Comparison of ENCODE assay signal across 8 cellular contexts in the genomic region with DNA sequence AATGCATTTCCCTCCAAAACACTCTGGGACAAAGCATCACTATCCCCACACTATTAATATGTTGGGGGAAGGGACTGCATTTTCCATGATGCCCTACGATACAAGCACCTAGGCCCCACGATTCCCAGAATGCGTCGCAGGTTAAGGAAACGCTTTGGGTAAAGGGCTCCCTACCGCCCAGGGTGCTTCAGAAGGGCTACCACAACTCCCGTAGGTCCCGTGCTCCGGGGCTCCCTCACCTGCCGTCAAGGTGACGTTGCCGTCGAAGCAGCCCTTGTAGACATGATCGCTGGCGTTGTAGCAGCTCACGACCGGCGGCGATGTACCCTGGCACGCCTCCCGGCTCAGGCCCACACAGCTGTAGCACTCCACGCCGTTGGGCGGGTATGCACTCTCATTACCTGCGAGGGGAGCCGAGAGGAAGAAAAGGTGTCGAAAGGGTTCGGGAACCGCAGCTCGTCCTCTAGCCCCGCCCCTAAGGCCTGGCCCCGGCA. TPM values are rescaled to one million over a fixed set of nuclear protein-coding genes. Genes with fewer than 3 reads are reported as not detected.
DNase-seq lines count a peak whose midpoint lies in the region; ATAC-seq and TF ChIP-seq lines count a peak whose summit lies in the region.

No MANE protein-coding gene starts in this region.

- DNase-seq in heart left ventricle (no peak), left cardiac atrium (no peak), astrocyte of the spinal cord (ENCODE audit: low read depth, low spot score) (no peak), lower lobe of right lung (no peak), upper lobe of left lung (no peak), iPS-NIHi11 (ENCODE audit: low spot score) (no peak), occipital lobe (lab: John Stamatoyannopoulos, UW) (no peak)

- TF ChIP-seq POLR2A in heart left ventricle (IDR thresholded peaks at IDR 0.05), result no peak
- TF ChIP-seq POLR2A in upper lobe of left lung (IDR thresholded peaks at IDR 0.05), result no peak

- H3K4me3 ChIP-seq in heart left ventricle, result peak overlapping the region; percentile 34 to 83 (median 68)
- peak overlapping the region; percentile 71 for H3K4me3 ChIP-seq in astrocyte of the spinal cord (ENCODE audit: low read depth, low read length)
- peak overlapping the region; percentile 74 for H3K4me3 ChIP-seq in lower lobe of right lung
- peak overlapping the region in 3 of 4 donors; percentile 63 to 80 (median 76) for H3K4me3 ChIP-seq in upper lobe of left lung

- no peak for TF ChIP-seq CTCF in heart left ventricle (IDR thresholded peaks at IDR 0.05)
- no peak for TF ChIP-seq CTCF in astrocyte of the spinal cord (IDR thresholded peaks at IDR 0.05; ENCODE audit: low read depth, low read length)
- no peak for TF ChIP-seq CTCF in lower lobe of right lung (IDR thresholded peaks at IDR 0.05)
- no peak for TF ChIP-seq CTCF in upper lobe of left lung (IDR thresholded peaks at IDR 0.05)

- intact Hi-C loops in heart left ventricle (cut with DNase I), result loop anchor here in 8 of 10 donors (1.0 to 5.0 kb wide), 4 partner anchors 12 to 59 kb away; partner anchors contain the start of gene PHLDB3 (in 8 of the 8)
- intact Hi-C loops in left cardiac atrium (cut with DNase I), result no loop called here
- intact Hi-C loops in lower lobe of right lung (cut with DNase I), result no loop called here

- no peak for TF ChIP-seq EP300 in upper lobe of left lung (IDR thresholded peaks at IDR 0.05)

- peaks cover 0 to 21% (median 9%) of the 10 kb centered on the region in 12 donors for H3K4me1 ChIP-seq in heart left ventricle
- H3K4me1 ChIP-seq in lower lobe of right lung, result peaks cover 14% of the 10 kb centered on the region
- H3K4me1 ChIP-seq in upper lobe of left lung, result peaks cover 5 to 26% (median 16%) of the 10 kb centered on the region in 4 donors

- H3K27ac ChIP-seq in heart left ventricle (peak overlapping the region in 7 of 12 donors; percentile 8 to 92 (median 80)), lower lobe of right lung (peak overlapping the region; percentile 83), upper lobe of left lung (peak overlapping the region; percentile 74 to 90 (median 80))

- in situ Hi-C loops in astrocyte of the spinal cord (cut with HindIII; ENCODE audit: low sequenced_read_pairs), result no loop called here

- H3K36me3 ChIP-seq in heart left ventricle (no peaks in the 10 kb centered on the region), lower lobe of right lung (no peaks in the 10 kb centered on the region), upper lobe of left lung (no peaks in the 10 kb centered on the region)

- WGBS in heart left ventricle, 4 donors, result 7 to 27% (median 10%) methylated on average over 11 to 32 of the region's 32 CpGs
- 10 to 40% methylated on average over 2 to 30 of the region's 32 CpGs for WGBS in upper lobe of left lung, 2 donors

- H3K9me3 ChIP-seq in heart left ventricle, result no peaks in the 10 kb centered on the region
- no peaks in the 10 kb centered on the region for H3K9me3 ChIP-seq in lower lobe of right lung
- no peaks in the 10 kb centered on the region for H3K9me3 ChIP-seq in upper lobe of left lung

- no peak for ATAC-seq in heart left ventricle
- ATAC-seq in left cardiac atrium, result no peak
- no peak for ATAC-seq in lower lobe of right lung
- ATAC-seq in upper lobe of left lung (ENCODE audit: low FRiP score in 2 of 2), result no peak
- ATAC-seq in GM18519 (IDR thresholded peaks at IDR 0.05; ENCODE audit: low FRiP score, unreplicated experiment), result no peak

- H3K27me3 ChIP-seq in heart left ventricle (peaks cover 0 to 6% (median 0%) of the 10 kb centered on the region in 9 donors), lower lobe of right lung (ENCODE audit: low read depth) (no peaks in the 10 kb centered on the region), upper lobe of left lung (no peaks in the 10 kb centered on the region)

RNA-seq across cellular contexts. Expression of gene LYPD3, which starts 2.5 kb away (rescaled TPM):
- total RNA-seq in heart left ventricle, result under 1 TPM in 5 of 9 donors, not detected in 4; 0.21 to 0.77 (median 0.37) TPM
- polyA plus RNA-seq in heart left ventricle, result under 1 TPM; 0.08 to 0.46 TPM
- total RNA-seq in left cardiac atrium, result under 1 TPM; 0.35 to 0.42 TPM
- total RNA-seq in lower lobe of right lung, result 0.74 TPM
- total RNA-seq in upper lobe of left lung, result 10 to 100 TPM in 1 of 6 donors, under 1 TPM in 4, not detected in 1; 0.29 to 13.6 (median 0.39) TPM
- not detected for total RNA-seq in occipital lobe

RNA-seq across cellular contexts. Expression of gene PHLDB3, which starts 41.6 kb away (rescaled TPM):
- total RNA-seq in heart left ventricle (10 to 100 TPM in 1 of 9 donors, 1 to 10 TPM in 8; 2.4 to 11.6 (median 6.4) TPM), left cardiac atrium (1 to 10 TPM; 7.3 to 7.4 TPM), lower lobe of right lung (7.8 TPM), upper lobe of left lung (10 to 100 TPM in 4 of 6 donors, 1 to 10 TPM in 2; 1.8 to 22.6 (median 13.8) TPM), occipital lobe (2.8 TPM)
- polyA plus RNA-seq in heart left ventricle, result 1 to 10 TPM; 4.3 to 5.7 TPM

RNA-seq across cellular contexts. Expression of gene TEX101, which starts 48.2 kb away (rescaled TPM):
- not detected for total RNA-seq in heart left ventricle
- polyA plus RNA-seq in heart left ventricle, result not detected
- not detected for total RNA-seq in left cardiac atrium
- total RNA-seq in lower lobe of right lung, result not detected
- total RNA-seq in upper lobe of left lung, result not detected
- total RNA-seq in occipital lobe, result not detected

Comparison
In these comparisons a context has a peak if more than half of its experiments do, and no peak if none do; other contexts are left out.
1. intact Hi-C loops: an anchor here in heart left ventricle (1.0 to 5.0 kb wide); none called in left cardiac atrium and lower lobe of right lung.